In the genomic region with DNA sequence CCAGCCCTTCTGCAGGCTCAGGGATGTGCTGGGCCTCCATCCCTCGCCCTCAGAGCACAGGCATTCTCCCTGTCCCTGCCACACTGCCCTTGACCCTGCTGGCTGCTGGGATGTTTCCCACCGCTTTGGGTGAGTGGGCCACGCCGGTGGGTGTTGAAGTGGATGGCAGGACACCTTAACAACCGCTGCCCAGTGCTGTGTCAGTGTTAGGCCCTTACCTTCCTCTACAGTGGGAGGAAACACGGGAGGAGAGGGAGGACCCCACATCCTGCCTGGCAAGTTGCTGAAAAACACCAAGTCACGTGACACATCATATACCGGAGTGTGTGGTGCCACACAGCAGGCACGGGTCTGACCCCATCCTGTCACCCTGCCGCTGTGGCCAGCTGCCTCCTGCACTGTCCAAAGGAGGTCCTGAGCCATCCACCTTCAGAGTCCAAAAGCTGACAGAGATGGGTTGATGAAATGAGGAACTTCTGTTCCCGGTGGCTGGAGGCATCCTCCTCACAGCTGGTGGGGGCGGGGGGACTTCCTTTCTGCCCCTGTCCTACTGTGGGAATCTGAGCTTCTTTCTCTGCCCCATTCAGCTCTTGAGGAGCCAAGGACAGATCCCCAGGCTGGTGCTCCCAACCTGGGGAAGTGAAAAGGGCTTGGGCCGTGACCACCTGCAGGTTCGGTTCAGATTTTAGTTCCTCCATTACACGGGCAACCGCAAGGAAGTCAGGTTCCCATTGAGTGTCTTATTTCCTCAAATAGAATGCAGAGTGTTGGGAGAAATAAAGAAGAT, we compare ENCODE assay signal across 8 cellular contexts. TPM values are rescaled to one million over a fixed set of nuclear protein-coding genes. Genes with fewer than 3 reads are reported as not detected.
DNase-seq lines count a peak whose midpoint lies in the region; ATAC-seq and TF ChIP-seq lines count a peak whose summit lies in the region.

No MANE protein-coding gene starts in this region.

- peak overlapping the region; percentile 6; the same call in 1 of the 2 replicates for H3K27ac ChIP-seq in RWPE1

- no peaks in the 10 kb centered on the region for H3K9me3 Mint-ChIP-seq in activated naive CD4-positive, alpha-beta T cell treated with anti-CD3 and anti-CD28 coated beads for 36 hours

- H3K27ac Mint-ChIP-seq in activated naive CD4-positive, alpha-beta T cell treated with anti-CD3 and anti-CD28 coated beads for 36 hours, result peak overlapping the region; percentile 91

- no peak for TF ChIP-seq CTCF in RWPE1 (conservative IDR thresholded peaks at IDR 0.05; ENCODE audit: low read depth)

- H3K4me3 Mint-ChIP-seq in activated naive CD4-positive, alpha-beta T cell treated with anti-CD3 and anti-CD28 coated beads for 36 hours, result peak overlapping the region; percentile 67

- peaks cover 46% of the 10 kb centered on the region for H3K4me1 Mint-ChIP-seq in activated naive CD4-positive, alpha-beta T cell treated with anti-CD3 and anti-CD28 coated beads for 36 hours (ENCODE audit: low read depth)

- DNase-seq in RWPE1 (ENCODE audit: low spot score) (no peak), pons (ENCODE audit: low spot score) (peak; percentile 45), NCI-H2227 treated with DMSO at 0.1 percent for 48 hours (lab: John Stamatoyannopoulos, UW) (no peak), HuH-7.5 (ENCODE audit: low spot score) (no peak), HPDE6-E6E7 (ENCODE audit: extremely low spot score) (no peak), midbrain (lab: John Stamatoyannopoulos, UW) (no peak)
- peak; percentile 77 for DNase-seq in activated naive CD4-positive, alpha-beta T cell treated with anti-CD3 and anti-CD28 coated beads for 36 hours

- H3K36me3 Mint-ChIP-seq in activated naive CD4-positive, alpha-beta T cell treated with anti-CD3 and anti-CD28 coated beads for 36 hours (ENCODE audit: low read depth), result no peaks in the 10 kb centered on the region

- intact Hi-C loops in activated naive CD4-positive, alpha-beta T cell treated with anti-CD3 and anti-CD28 coated beads for 36 hours (cut with micrococcal nuclease), result no loop called here

- no peaks in the 10 kb centered on the region for H3K27me3 Mint-ChIP-seq in activated naive CD4-positive, alpha-beta T cell treated with anti-CD3 and anti-CD28 coated beads for 36 hours (ENCODE audit: low read depth)

- POLR2A ChIA-PET in RWPE1 (lab: Yijun Ruan, JAX; ENCODE audit: low non-redundant PET), result no interaction called here

- CTCF ChIA-PET in RWPE1 (lab: Yijun Ruan, JAX), result interaction anchor here (0.5 to 1.0 kb wide), 3 partner anchors 10 to 1171 kb away, joined by 3 read pairs; no protein-coding TSS in a partner anchor
- CTCF ChIA-PET in activated naive CD4-positive, alpha-beta T cell treated with anti-CD3 and anti-CD28 coated beads for 36 hours (lab: Charles Lee), result interaction anchor here (0.5 kb wide), 1 partner anchor 221 kb away, joined by 4 read pairs; no protein-coding TSS in a partner anchor

- peak; percentile 49 for ATAC-seq in GM19452 (IDR thresholded peaks at IDR 0.05; ENCODE audit: unreplicated experiment)

RNA-seq across cellular contexts. Expression of gene THEMIS2, which starts 3.2 kb away (rescaled TPM):
- 10 to 100 TPM; 12.9 to 17.5 TPM for total RNA-seq in activated naive CD4-positive, alpha-beta T cell treated with anti-CD3 and anti-CD28 coated beads for 36 hours

RNA-seq across cellular contexts. Expression of gene PPP1R8, which starts 38.5 kb away (rescaled TPM):
- 10 to 100 TPM; 34.1 to 35.8 TPM for total RNA-seq in activated naive CD4-positive, alpha-beta T cell treated with anti-CD3 and anti-CD28 coated beads for 36 hours

RNA-seq across cellular contexts. Expression of gene RPA2, which starts 45.2 kb away (rescaled TPM):
- 10 to 100 TPM; 62.9 to 76.7 TPM for total RNA-seq in activated naive CD4-positive, alpha-beta T cell treated with anti-CD3 and anti-CD28 coated beads for 36 hours

Comparison
In these comparisons a context has a peak if more than half of its experiments do, and no peak if none do; other contexts are left out.
1. DNase-seq: peak in activated naive CD4-positive, alpha-beta T cell treated with anti-CD3 and anti-CD28 coated beads for 36 hours (single experiment) and pons (single experiment); none in RWPE1 (single experiment), NCI-H2227 treated with DMSO at 0.1 percent for 48 hours (single experiment), HuH-7.5 (single experiment), HPDE6-E6E7 (single experiment) and midbrain (single experiment).